18 cellular contexts compared by ENCODE assay signal in the genomic region with DNA sequence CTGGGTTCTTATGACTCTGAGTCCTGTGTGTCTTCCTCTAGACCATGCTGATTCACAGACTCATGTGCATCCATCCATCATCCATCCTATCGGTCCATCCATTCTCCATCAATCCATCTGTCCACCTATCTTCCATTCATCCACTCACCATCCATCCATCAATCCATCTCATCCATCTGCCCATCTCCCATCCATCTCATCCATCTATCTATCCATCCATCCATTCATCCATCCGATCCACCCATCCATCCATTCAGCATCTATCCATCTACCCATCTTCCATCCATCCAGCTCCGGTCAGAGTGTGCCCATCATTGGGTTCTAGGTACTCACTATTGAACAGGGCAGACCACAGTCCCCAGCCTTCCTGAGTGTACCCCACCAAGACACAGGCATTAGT.
DNase-seq lines count a peak whose midpoint lies in the region; ATAC-seq and TF ChIP-seq lines count a peak whose summit lies in the region.
"Had no signal": no experiment of that assay in that cellular context is flagged by ENCODE, and none has a peak within 500 bp of the region (broad histone marks: within the 10 kb centered on the region; RNA-seq: fewer than 3 reads in every experiment).

No MANE protein-coding gene starts in this region.

- no peak overlapping the region for H2AFZ ChIP-seq in hepatocyte

- peak overlapping the region; percentile 54 for H3K27ac ChIP-seq in hepatocyte
- no peak overlapping the region for H3K27ac ChIP-seq in effector memory CD4-positive, alpha-beta T cell (ENCODE audit: insufficient read depth, low read length, poor library complexity, severe bottlenecking)
- H3K27ac ChIP-seq: C4-2B had no signal

- H3K4me1 ChIP-seq in hepatocyte (ENCODE audit: insufficient read depth): peaks cover 12% of the 10 kb centered on the region
- H3K4me1 ChIP-seq in skeletal muscle satellite cell (ENCODE audit: control insufficient read depth, insufficient read depth, low read length): peaks cover 45% of the 10 kb centered on the region
- H3K4me1 ChIP-seq in effector memory CD4-positive, alpha-beta T cell (ENCODE audit: control insufficient read depth, insufficient read depth, low read length, poor library complexity, severe bottlenecking): no peaks in the 10 kb centered on the region
- H3K4me1 ChIP-seq: Caco-2 had no signal

- H3K79me2 ChIP-seq in hepatocyte: no peaks in the 10 kb centered on the region

- H3K27me3 Mint-ChIP-seq in activated naive CD4-positive, alpha-beta T cell treated with anti-CD3 and anti-CD28 coated beads, Interleukin-2, amount 50 U/mL, for 24 hours: no peaks in the 10 kb centered on the region
- H3K27me3 Mint-ChIP-seq in activated naive CD8-positive, alpha-beta T cell treated with anti-CD3 and anti-CD28 coated beads, Interleukin-2, amount 50 U/mL, for 24 hours: no peaks in the 10 kb centered on the region

- no peaks in the 10 kb centered on the region for H3K4me1 Mint-ChIP-seq in activated naive CD4-positive, alpha-beta T cell treated with anti-CD3 and anti-CD28 coated beads, Interleukin-2, amount 50 U/mL, for 24 hours
- H3K4me1 Mint-ChIP-seq in activated naive CD8-positive, alpha-beta T cell treated with anti-CD3 and anti-CD28 coated beads, Interleukin-2, amount 50 U/mL, for 24 hours: no peaks in the 10 kb centered on the region

- H3K9me3 ChIP-seq in hepatocyte (ENCODE audit: low read depth) (no peaks in the 10 kb centered on the region), skeletal muscle satellite cell (replicated peaks; ENCODE audit: low read length) (no peaks in the 10 kb centered on the region)
- no peaks in the 10 kb centered on the region for H3K9me3 ChIP-seq in effector memory CD4-positive, alpha-beta T cell (ENCODE audit: control insufficient read depth, low read length)
- H3K9me3 ChIP-seq: Caco-2 had no signal

- no peaks in the 10 kb centered on the region for H3K9me3 Mint-ChIP-seq in activated naive CD4-positive, alpha-beta T cell treated with anti-CD3 and anti-CD28 coated beads, Interleukin-2, amount 50 U/mL, for 24 hours
- no peaks in the 10 kb centered on the region for H3K9me3 Mint-ChIP-seq in activated naive CD8-positive, alpha-beta T cell treated with anti-CD3 and anti-CD28 coated beads, Interleukin-2, amount 50 U/mL, for 24 hours

- peak overlapping the region; percentile 27 for H3K27ac Mint-ChIP-seq in activated naive CD4-positive, alpha-beta T cell treated with anti-CD3 and anti-CD28 coated beads, Interleukin-2, amount 50 U/mL, for 24 hours
- H3K27ac Mint-ChIP-seq in activated naive CD8-positive, alpha-beta T cell treated with anti-CD3 and anti-CD28 coated beads, Interleukin-2, amount 50 U/mL, for 24 hours: peak overlapping the region; percentile 46

- H3K9me2 ChIP-seq in hepatocyte (replicated peaks; ENCODE audit: insufficient read depth): no peaks in the 10 kb centered on the region

- no peak for DNase-seq in activated naive CD4-positive, alpha-beta T cell (lab: John Stamatoyannopoulos, UW)
- no peak for DNase-seq in activated naive CD8-positive, alpha-beta T cell treated with anti-CD3 and anti-CD28 coated beads, Interleukin-2, amount 50 U/mL, for 24 hours
- DNase-seq in hepatocyte (ENCODE audit: low spot score): no peak
- DNase-seq in iPS-NIHi11 (ENCODE audit: low spot score): no peak
- no peak for DNase-seq in effector memory CD4-positive, alpha-beta T cell
- DNase-seq in COLO668 (lab: John Stamatoyannopoulos, UW; ENCODE audit: unreplicated experiment): no peak
- DNase-seq: Caco-2, DMS53, Karpas-422, MM.1S, NCI-H1105, NCI-H187, NCI-H2171, NCI-H774 had no signal

- H3K36me3 ChIP-seq in hepatocyte (replicated peaks; ENCODE audit: insufficient read depth, low read depth) (no peaks in the 10 kb centered on the region), skeletal muscle satellite cell (ENCODE audit: insufficient read depth, low read length) (peaks cover 57% of the 10 kb centered on the region)
- peaks cover 78% of the 10 kb centered on the region for H3K36me3 ChIP-seq in effector memory CD4-positive, alpha-beta T cell (ENCODE audit: control insufficient read depth, insufficient read depth, low read length)

- no peak for TF ChIP-seq CTCF in hepatocyte (IDR thresholded peaks at IDR 0.05; ENCODE audit: poor library complexity)

- no peak for ATAC-seq in activated naive CD8-positive, alpha-beta T cell treated with anti-CD3 and anti-CD28 coated beads, Interleukin-2, amount 50 U/mL, for 24 hours
- ATAC-seq: HepG2 had no signal

- H3K4me3 Mint-ChIP-seq in activated naive CD4-positive, alpha-beta T cell treated with anti-CD3 and anti-CD28 coated beads, Interleukin-2, amount 50 U/mL, for 24 hours: no peak overlapping the region
- H3K4me3 Mint-ChIP-seq in activated naive CD8-positive, alpha-beta T cell treated with anti-CD3 and anti-CD28 coated beads, Interleukin-2, amount 50 U/mL, for 24 hours: no peak overlapping the region

- 98% methylated on average over 3 of the region's 3 CpGs for WGBS in hepatocyte (ENCODE audit: low lambda C conversion rate, missing lambda C conversion rate)

- H4K20me1 ChIP-seq in hepatocyte (ENCODE audit: insufficient read depth, poor library complexity, severe bottlenecking): no peaks in the 10 kb centered on the region

- H3K9ac ChIP-seq in skeletal muscle satellite cell (ENCODE audit: low read depth, low read length): peak overlapping the region; percentile 36

- H3K27me3 ChIP-seq in hepatocyte (no peaks in the 10 kb centered on the region), skeletal muscle satellite cell (ENCODE audit: control insufficient read depth, insufficient read depth, low read length) (no peaks in the 10 kb centered on the region)
- no peaks in the 10 kb centered on the region for H3K27me3 ChIP-seq in effector memory CD4-positive, alpha-beta T cell (replicated peaks; ENCODE audit: control insufficient read depth, insufficient read depth, low read length, poor library complexity, severe bottlenecking)

- H3K4me2 ChIP-seq in hepatocyte (no peak overlapping the region), skeletal muscle satellite cell (ENCODE audit: low read length) (no peak overlapping the region)

- no peak overlapping the region for H3K4me3 ChIP-seq in hepatocyte
- H3K4me3 ChIP-seq in skeletal muscle satellite cell (ENCODE audit: low read length): no peak overlapping the region
- no peak overlapping the region for H3K4me3 ChIP-seq in effector memory CD4-positive, alpha-beta T cell (ENCODE audit: insufficient read depth, low read depth, low read length, poor library complexity, severe bottlenecking)

- peaks cover 22% of the 10 kb centered on the region for H3K36me3 Mint-ChIP-seq in activated naive CD4-positive, alpha-beta T cell treated with anti-CD3 and anti-CD28 coated beads, Interleukin-2, amount 50 U/mL, for 24 hours
- peaks cover 57% of the 10 kb centered on the region for H3K36me3 Mint-ChIP-seq in activated naive CD8-positive, alpha-beta T cell treated with anti-CD3 and anti-CD28 coated beads, Interleukin-2, amount 50 U/mL, for 24 hours (ENCODE audit: low read depth)
